Comparison of ENCODE assay signal across 14 cellular contexts in the genomic region with DNA sequence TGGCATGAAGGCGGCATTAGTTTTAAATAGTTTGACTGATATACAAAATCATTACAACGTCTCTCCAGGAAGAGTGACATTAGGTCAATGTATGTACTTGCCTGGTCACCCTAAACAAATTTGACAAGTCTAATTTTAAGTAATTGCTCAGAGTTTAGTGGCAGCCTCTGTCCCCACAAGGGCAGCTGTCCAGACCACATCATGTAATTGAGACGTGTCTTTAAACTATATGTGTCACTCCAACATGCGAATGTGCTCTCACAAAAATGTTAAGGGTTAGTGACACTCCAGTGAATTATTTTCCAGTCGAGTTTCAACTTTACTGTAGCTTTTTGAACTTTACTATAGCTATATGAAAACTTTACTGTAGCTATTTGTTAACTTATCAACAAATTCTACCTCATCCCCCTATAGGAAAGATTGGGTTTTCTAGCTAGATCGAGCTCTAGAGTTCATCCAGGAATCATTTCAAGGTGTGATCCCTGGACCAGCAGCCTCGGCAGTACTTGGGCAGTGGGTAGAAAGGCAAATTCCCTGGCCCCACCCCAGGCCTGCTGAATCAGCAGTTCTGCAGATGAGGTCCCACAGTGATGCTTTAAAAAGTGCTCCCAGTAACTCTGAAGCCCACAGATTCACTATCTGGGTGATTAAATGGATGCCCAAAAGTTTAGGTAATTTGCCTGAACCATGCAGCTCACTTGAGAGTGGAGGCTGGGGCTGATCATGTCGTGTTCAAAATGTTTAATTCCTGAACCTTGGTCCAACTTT.
DNase-seq lines count a peak whose midpoint lies in the region; ATAC-seq and TF ChIP-seq lines count a peak whose summit lies in the region.
"Had no signal": no experiment of that assay in that cellular context is flagged by ENCODE, and none has a peak within 500 bp of the region (broad histone marks: within the 10 kb centered on the region; RNA-seq: fewer than 3 reads in every experiment).

No MANE protein-coding gene starts in this region.

- no peak overlapping the region for H3K56ac ChIP-seq in IMR-90 (ENCODE audit: extremely low read depth, insufficient read depth, low read length)

- H3K14ac ChIP-seq in IMR-90 (replicated peaks; ENCODE audit: low read depth, low read length): no peak overlapping the region
- no peak overlapping the region for H3K14ac ChIP-seq in mesenchymal stem cell (ENCODE audit: low read length in 2 of 2)

- H3K27ac ChIP-seq in IMR-90 (ENCODE audit: insufficient read depth, low read length) (no peak overlapping the region), caudate nucleus (ENCODE audit: low read depth, low read length) (peak overlapping the region; percentile 11), psoas muscle (no peak overlapping the region), aorta (ENCODE audit: low read depth in 1 of 2, low read length in 2 of 2) (no peak overlapping the region), mesenchymal stem cell (ENCODE audit: low read length, poor library complexity, severe bottlenecking) (no peak overlapping the region)

- dilution Hi-C loops in IMR-90 (cut with HindIII; ENCODE audit: low sequenced_read_pairs, unreplicated experiment): no loop called here

- H4K91ac ChIP-seq in IMR-90 (ENCODE audit: insufficient read depth, low read depth, low read length) (no peak overlapping the region), mesenchymal stem cell (ENCODE audit: low read length) (no peak overlapping the region)

- H4K20me1 ChIP-seq in IMR-90 (ENCODE audit: insufficient read depth, low read length): no peaks in the 10 kb centered on the region

- H3K4me3 ChIP-seq in IMR-90 (ENCODE audit: insufficient read depth, low read depth, low read length): no peak overlapping the region
- H3K4me3 ChIP-seq in psoas muscle: no peak overlapping the region
- no peak overlapping the region for H3K4me3 ChIP-seq in aorta (ENCODE audit: low read length in 2 of 2)
- no peak overlapping the region for H3K4me3 ChIP-seq in mesenchymal stem cell (ENCODE audit: insufficient read depth in 1 of 2, low read depth in 1 of 2, low read length in 2 of 2)

- H3K4me2 ChIP-seq in IMR-90 (ENCODE audit: low read depth, low read length) (no peak overlapping the region), mesenchymal stem cell (ENCODE audit: low read length, poor library complexity, severe bottlenecking) (no peak overlapping the region)

- no peak for TF ChIP-seq RAD21 in IMR-90 (IDR thresholded peaks at IDR 0.05; ENCODE audit: low read length)

- H2AK5ac ChIP-seq in IMR-90 (ENCODE audit: low read depth, low read length) (no peak overlapping the region), mesenchymal stem cell (ENCODE audit: low read length, severe bottlenecking) (no peak overlapping the region)

- no peak overlapping the region for H2BK20ac ChIP-seq in IMR-90 (ENCODE audit: low read depth, low read length)

- DNase-seq in IMR-90: no peak
- no peak for DNase-seq in caudate nucleus (lab: John Stamatoyannopoulos, UW)
- DNase-seq in left kidney (ENCODE audit: low read depth, low spot score): peak; percentile 16
- DNase-seq in psoas muscle: no peak
- DNase-seq in aorta: no peak
- DNase-seq in mesenchymal stem cell: no peak
- DNase-seq in COLO668 (lab: John Stamatoyannopoulos, UW; ENCODE audit: unreplicated experiment): no peak
- DNase-seq: C1 segment of cervical spinal cord; CD4-positive, alpha-beta T cell; DMS153; DMS79 treated with DMSO at 0.1 percent for 48 hours; EL; HCEC 1CT; HFFc6 had no signal

- H2BK120ac ChIP-seq in IMR-90 (ENCODE audit: low read depth, low read length): no peak overlapping the region
- no peak overlapping the region for H2BK120ac ChIP-seq in mesenchymal stem cell (ENCODE audit: low read depth, low read length)

- H2AK9ac ChIP-seq in IMR-90 (replicated peaks; ENCODE audit: low read depth, low read length, poor library complexity): no peak overlapping the region

- H3K18ac ChIP-seq in IMR-90 (ENCODE audit: low read depth, low read length) (no peak overlapping the region), mesenchymal stem cell (ENCODE audit: low read depth in 1 of 2, low read length in 2 of 2) (no peak overlapping the region)

- BruUV-seq in IMR-90 (replicated peaks; lab: Mats Ljungman, UMichigan): no TSS peak

- H2BK5ac ChIP-seq in IMR-90 (ENCODE audit: low read depth, low read length, poor library complexity, severe bottlenecking) (no peak overlapping the region), mesenchymal stem cell (ENCODE audit: low read depth, low read length, poor library complexity, severe bottlenecking) (no peak overlapping the region)

- no peaks in the 10 kb centered on the region for H3K9me1 ChIP-seq in IMR-90 (ENCODE audit: insufficient read depth, low read length)

- H3K9ac ChIP-seq in IMR-90 (ENCODE audit: low read depth, low read length) (no peak overlapping the region), mesenchymal stem cell (ENCODE audit: low read length) (no peak overlapping the region)

- H3K9me3 ChIP-seq in IMR-90 (ENCODE audit: control insufficient read depth, insufficient read depth, low read length): peaks cover 15% of the 10 kb centered on the region
- H3K9me3 ChIP-seq in psoas muscle: no peaks in the 10 kb centered on the region
- H3K9me3 ChIP-seq in aorta (ENCODE audit: control insufficient read depth, low read length): no peaks in the 10 kb centered on the region
- no peaks in the 10 kb centered on the region for H3K9me3 ChIP-seq in mesenchymal stem cell (ENCODE audit: control insufficient read depth, low read length)

- H4K8ac ChIP-seq in IMR-90 (ENCODE audit: low read depth in 2 of 2, low read length in 2 of 2): no peak overlapping the region
- H4K8ac ChIP-seq in mesenchymal stem cell (ENCODE audit: low read length): no peak overlapping the region

- H2AFZ ChIP-seq in IMR-90 (replicated peaks; ENCODE audit: low read length, poor library complexity): no peak overlapping the region
- H2AFZ ChIP-seq in mesenchymal stem cell (ENCODE audit: low read depth, low read length): no peak overlapping the region

- no peak overlapping the region for H4K5ac ChIP-seq in IMR-90 (ENCODE audit: low read depth, low read length)

- no peak for TF ChIP-seq POLR2A in IMR-90 (IDR thresholded peaks at IDR 0.05; ENCODE audit: low read depth, low read length)

- no peak overlapping the region for H3K4ac ChIP-seq in IMR-90 (ENCODE audit: low read depth, low read length)
- H3K4ac ChIP-seq in mesenchymal stem cell (ENCODE audit: low read depth in 1 of 2, low read length in 2 of 2): no peak overlapping the region

- POLR2A ChIA-PET in IMR-90 (lab: Charles Lee; ENCODE audit: unreplicated experiment): no interaction called here

- H3K4me1 ChIP-seq in IMR-90 (ENCODE audit: control insufficient read depth, insufficient read depth, low read length) (no peaks in the 10 kb centered on the region), psoas muscle (peaks cover 9% of the 10 kb centered on the region), aorta (ENCODE audit: control insufficient read depth in 1 of 2, insufficient read depth in 2 of 2, low read length in 2 of 2) (no peaks in the 10 kb centered on the region), mesenchymal stem cell (ENCODE audit: control insufficient read depth, insufficient read depth, low read depth, low read length) (peaks cover 6% of the 10 kb centered on the region)

- no peak overlapping the region for H2BK15ac ChIP-seq in IMR-90 (ENCODE audit: low read depth, low read length)
- no peak overlapping the region for H2BK15ac ChIP-seq in mesenchymal stem cell (ENCODE audit: low read depth, poor library complexity, severe bottlenecking)

- H3K23ac ChIP-seq in IMR-90 (ENCODE audit: low read depth, low read length) (no peak overlapping the region), mesenchymal stem cell (ENCODE audit: low read length in 2 of 2) (no peak overlapping the region)

- H2BK12ac ChIP-seq in mesenchymal stem cell (ENCODE audit: low read length in 2 of 2): no peak overlapping the region

- intact Hi-C loops in IMR-90 (cut with micrococcal nuclease): no loop called here
- intact Hi-C loops in psoas muscle (cut with DNase I): no loop called here
- intact Hi-C loops in aorta (cut with DNase I): no loop called here

- H3K27me3 ChIP-seq in IMR-90 (ENCODE audit: control insufficient read depth, insufficient read depth, low read length) (no peaks in the 10 kb centered on the region), psoas muscle (ENCODE audit: insufficient read depth in 3 of 3, low read length in 2 of 3) (no peaks in the 10 kb centered on the region), aorta (ENCODE audit: control insufficient read depth in 1 of 2, insufficient read depth in 2 of 2, low read length in 1 of 2) (no peaks in the 10 kb centered on the region), mesenchymal stem cell (ENCODE audit: control insufficient read depth in 1 of 2, insufficient read depth in 1 of 2, low read length in 2 of 2) (peaks cover 0 to 5% of the 10 kb centered on the region in 2 experiments)

- WGBS in IMR-90 (ENCODE audit: extremely low coverage in 2 of 2, insufficient read length in 1 of 2), 2 experiments: no CpG with 5 or more reads among the region's 8 CpGs
- WGBS in psoas muscle, 3 donors: 34 to 53% (median 34%) methylated on average over 8 of the region's 8 CpGs
- 68 to 75% methylated on average over 8 of the region's 8 CpGs for WGBS in aorta, 2 donors
- WGBS in mesenchymal stem cell: 66% methylated on average over 7 of the region's 8 CpGs

- TF ChIP-seq CTCF in IMR-90 (conservative IDR thresholded peaks at IDR 0.05; ENCODE audit: low read depth, low read length) (no peak), psoas muscle (IDR thresholded peaks at IDR 0.05) (no peak)

- CTCF ChIA-PET in IMR-90 (lab: Yijun Ruan, JAX): no interaction called here

- ATAC-seq in IMR-90 (ENCODE audit: low read depth): no peak
- ATAC-seq in psoas muscle: peak; percentile 63 to 88 (median 70)
- ATAC-seq in aorta (ENCODE audit: low FRiP score): no peak

- H3K36me3 ChIP-seq in IMR-90 (ENCODE audit: control insufficient read depth, insufficient read depth, low read length) (no peaks in the 10 kb centered on the region), psoas muscle (ENCODE audit: insufficient read depth in 1 of 2, low read depth in 1 of 2) (no peaks in the 10 kb centered on the region), aorta (ENCODE audit: control insufficient read depth in 1 of 2, insufficient read depth in 2 of 2, low read length in 1 of 2) (no peaks in the 10 kb centered on the region), mesenchymal stem cell (ENCODE audit: control insufficient read depth in 1 of 2, insufficient read depth in 2 of 2, low read depth in 1 of 2, low read length in 2 of 2) (no peaks in the 10 kb centered on the region)

- H3K79me1 ChIP-seq in IMR-90 (ENCODE audit: low read depth in 1 of 2, low read length in 2 of 2): no peaks in the 10 kb centered on the region
- no peaks in the 10 kb centered on the region for H3K79me1 ChIP-seq in mesenchymal stem cell (replicated peaks; ENCODE audit: low read length, poor library complexity, severe bottlenecking)

- in situ Hi-C loops in IMR-90 (cut with MboI; ENCODE audit: low sequenced_read_pairs): no loop called here

Comparison
In these comparisons a context has a peak if more than half of its experiments do, and no peak if none do; other contexts are left out.
1. ATAC-seq: peak in psoas muscle (4 of 4); none in IMR-90 (single experiment) and aorta (single experiment).